ENCODE assay signal across 8 cellular contexts in genomic region chr20:47358052-47358671, GRCh38. TPM values are rescaled to one million over a fixed set of nuclear protein-coding genes. Genes with fewer than 3 reads are reported as not detected.
A peak's percentile ranks its signal among the peaks of the same experiment; 100 is the strongest.
DNase-seq lines count a peak whose midpoint lies in the region; ATAC-seq, FAIRE-seq and TF ChIP-seq lines count a peak whose summit lies in the region.

No MANE protein-coding gene starts in this region.

- H3K27ac Mint-ChIP-seq in T-helper 17 cell (peak overlapping the region; percentile 97), glutamatergic neuron (ENCODE audit: unreplicated experiment) (no peak overlapping the region)

- CTCF ChIA-PET in HEK293 (lab: Yijun Ruan, JAX): interaction anchor here (0.8 to 3.5 kb wide), 5 partner anchors 11 to 263 kb away, joined by 3 to 26 read pairs (median 4); no protein-coding TSS in a partner anchor

- peaks cover 43% of the 10 kb centered on the region for H3K4me1 ChIP-seq in HEK293 (ENCODE audit: control insufficient read depth, insufficient read depth, low read length)
- peaks cover 8 to 57% of the 10 kb centered on the region in 2 donors for H3K4me1 ChIP-seq in small intestine (ENCODE audit: control insufficient read depth in 2 of 2, insufficient read depth in 1 of 2, low read depth in 1 of 2, low read length in 1 of 2)

- peaks cover 53% of the 10 kb centered on the region for H3K4me1 Mint-ChIP-seq in T-helper 17 cell
- H3K4me1 Mint-ChIP-seq in glutamatergic neuron (ENCODE audit: low read depth, unreplicated experiment): peaks cover 65% of the 10 kb centered on the region

- no peaks in the 10 kb centered on the region for H3K27me3 ChIP-seq in small intestine (ENCODE audit: control insufficient read depth in 2 of 2, insufficient read depth in 2 of 2, low read length in 2 of 2)

- H3K4me3 Mint-ChIP-seq in T-helper 17 cell (peak overlapping the region; percentile 89), glutamatergic neuron (ENCODE audit: unreplicated experiment) (peak overlapping the region; percentile 95)

- TF ChIP-seq CTCF in HEK293 (tag by site-specific recombination; IDR thresholded peaks at IDR 0.05): no peak
- no peak for TF ChIP-seq CTCF in glutamatergic neuron (IDR thresholded peaks at IDR 0.05; ENCODE audit: partially characterized antibody, unreplicated experiment)

- no peak for FAIRE-seq in small intestine (lab: Jason Lieb, UNC)

- ATAC-seq in T-helper 17 cell (no peak), HG03460 (IDR thresholded peaks at IDR 0.05; ENCODE audit: unreplicated experiment) (no peak)

- peak overlapping the region; percentile 97 for H3K27ac ChIP-seq in HEK293 (ENCODE audit: extremely low read depth, low read depth, low read length)
- H3K27ac ChIP-seq in small intestine (ENCODE audit: low read depth in 1 of 2, low read length in 1 of 2): peak overlapping the region; percentile 98

- H3K4me3 ChIP-seq in HEK293 (ENCODE audit: low read depth, low read length): no peak overlapping the region
- H3K4me3 ChIP-seq in small intestine (ENCODE audit: low read depth in 1 of 2, low read length in 2 of 2): no peak overlapping the region

- WGBS in small intestine, 3 donors: 20 to 39% (median 31%) methylated on average over 14 of the region's 14 CpGs

- no peaks in the 10 kb centered on the region for H3K36me3 Mint-ChIP-seq in T-helper 17 cell (ENCODE audit: low read depth)
- no peaks in the 10 kb centered on the region for H3K36me3 Mint-ChIP-seq in glutamatergic neuron (ENCODE audit: unreplicated experiment)

- DNase-seq in T-helper 17 cell (no peak), glutamatergic neuron (no peak), small intestine (no peak), NCI-H146 treated with DMSO at 0.1 percent for 48 hours (lab: John Stamatoyannopoulos, UW; ENCODE audit: unreplicated experiment) (no peak), T1000 (lab: John Stamatoyannopoulos, UW) (no peak), NCI-H2227 (lab: John Stamatoyannopoulos, UW; ENCODE audit: unreplicated experiment) (no peak)

- POLR2A ChIA-PET in HEK293 (lab: Yijun Ruan, JAX): interaction anchor here (0.8 to 2.1 kb wide), 5 partner anchors 9 to 144 kb away, joined by 3 to 7 read pairs (median 3); partner anchors contain the start of gene NCOA3

- no peaks in the 10 kb centered on the region for H3K9me3 ChIP-seq in HEK293 (ENCODE audit: control insufficient read depth, insufficient read depth, low read depth, low read length)
- no peaks in the 10 kb centered on the region for H3K9me3 ChIP-seq in T-helper 17 cell (ENCODE audit: control insufficient read depth, low read length, poor library complexity, severe bottlenecking)
- H3K9me3 ChIP-seq in small intestine (ENCODE audit: control insufficient read depth, low read depth): no peaks in the 10 kb centered on the region

- peaks cover 19% of the 10 kb centered on the region for H3K9me3 Mint-ChIP-seq in glutamatergic neuron (ENCODE audit: unreplicated experiment)

- H3K36me3 ChIP-seq in HEK293 (ENCODE audit: control insufficient read depth in 2 of 2, insufficient read depth in 1 of 2, low read length in 2 of 2) (no peaks in the 10 kb centered on the region), small intestine (ENCODE audit: control insufficient read depth in 2 of 2, insufficient read depth in 2 of 2, low read length in 2 of 2) (no peaks in the 10 kb centered on the region)

- H3K27me3 Mint-ChIP-seq in T-helper 17 cell (no peaks in the 10 kb centered on the region), glutamatergic neuron (ENCODE audit: unreplicated experiment) (peaks cover 14% of the 10 kb centered on the region)

TF ChIP-seq in HEK293, 187 proteins besides CTCF, POLR2A, EP300 and RAD21:
- TF ChIP-seq, protein P1, sequence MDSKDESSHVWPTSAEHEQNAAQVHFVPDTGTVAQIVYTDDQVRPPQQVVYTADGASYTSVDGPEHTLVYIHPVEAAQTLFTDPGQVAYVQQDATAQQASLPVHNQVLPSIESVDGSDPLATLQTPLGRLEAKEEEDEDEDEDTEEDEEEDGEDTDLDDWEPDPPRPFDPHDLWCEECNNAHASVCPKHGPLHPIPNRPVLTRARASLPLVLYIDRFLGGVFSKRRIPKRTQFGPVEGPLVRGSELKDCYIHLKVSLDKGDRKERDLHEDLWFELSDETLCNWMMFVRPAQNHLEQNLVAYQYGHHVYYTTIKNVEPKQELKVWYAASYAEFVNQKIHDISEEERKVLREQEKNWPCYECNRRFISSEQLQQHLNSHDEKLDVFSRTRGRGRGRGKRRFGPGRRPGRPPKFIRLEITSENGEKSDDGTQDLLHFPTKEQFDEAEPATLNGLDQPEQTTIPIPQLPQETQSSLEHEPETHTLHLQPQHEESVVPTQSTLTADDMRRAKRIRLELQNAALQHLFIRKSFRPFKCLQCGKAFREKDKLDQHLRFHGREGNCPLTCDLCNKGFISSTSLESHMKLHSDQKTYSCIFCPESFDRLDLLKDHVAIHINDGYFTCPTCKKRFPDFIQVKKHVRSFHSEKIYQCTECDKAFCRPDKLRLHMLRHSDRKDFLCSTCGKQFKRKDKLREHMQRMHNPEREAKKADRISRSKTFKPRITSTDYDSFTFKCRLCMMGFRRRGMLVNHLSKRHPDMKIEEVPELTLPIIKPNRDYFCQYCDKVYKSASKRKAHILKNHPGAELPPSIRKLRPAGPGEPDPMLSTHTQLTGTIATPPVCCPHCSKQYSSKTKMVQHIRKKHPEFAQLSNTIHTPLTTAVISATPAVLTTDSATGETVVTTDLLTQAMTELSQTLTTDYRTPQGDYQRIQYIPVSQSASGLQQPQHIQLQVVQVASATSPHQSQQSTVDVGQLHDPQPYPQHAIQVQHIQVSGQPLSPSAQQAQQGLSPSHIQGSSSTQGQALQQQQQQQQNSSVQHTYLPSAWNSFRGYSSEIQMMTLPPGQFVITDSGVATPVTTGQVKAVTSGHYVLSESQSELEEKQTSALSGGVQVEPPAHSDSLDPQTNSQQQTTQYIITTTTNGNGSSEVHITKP (tag by site-specific recombination; IDR thresholded peaks at IDR 0.05): peak; percentile 21; the same call in 1 of the 2 replicates
- TF ChIP-seq ZBTB11 (tag by site-specific recombination; conservative IDR thresholded peaks at IDR 0.05; ENCODE audit: low read depth) (no peak), ZBTB8A (tag by site-specific recombination; IDR thresholded peaks at IDR 0.05) (0 out of 2 replicates have a peak, but pooled peaks have one; percentile 31)
TF ChIP-seq in HEK293: peak in this region for 2.

RNA-seq across cellular contexts. Expression of gene ZMYND8, which starts 1.7 kb away (rescaled TPM):
- total RNA-seq in T-helper 17 cell (10 to 100 TPM; 42.7 to 50.3 TPM), glutamatergic neuron (ENCODE audit: unreplicated experiment) (116 TPM)
- 10 to 100 TPM in 2 of 3 donors, 1 to 10 TPM in 1; 9.2 to 19.9 (median 12.8) TPM for polyA plus RNA-seq in small intestine
